In genomic region chr3:94494992-94495391, GRCh38 we compare ENCODE assay signal across 2 cellular contexts.
TF ChIP-seq lines count a peak whose summit lies in the region.

No MANE protein-coding gene starts in this region.

TF ChIP-seq in HEK293, 187 proteins besides CTCF, POLR2A, EP300 and RAD21 (continued from another document):
- TF ChIP-seq, protein P1, sequence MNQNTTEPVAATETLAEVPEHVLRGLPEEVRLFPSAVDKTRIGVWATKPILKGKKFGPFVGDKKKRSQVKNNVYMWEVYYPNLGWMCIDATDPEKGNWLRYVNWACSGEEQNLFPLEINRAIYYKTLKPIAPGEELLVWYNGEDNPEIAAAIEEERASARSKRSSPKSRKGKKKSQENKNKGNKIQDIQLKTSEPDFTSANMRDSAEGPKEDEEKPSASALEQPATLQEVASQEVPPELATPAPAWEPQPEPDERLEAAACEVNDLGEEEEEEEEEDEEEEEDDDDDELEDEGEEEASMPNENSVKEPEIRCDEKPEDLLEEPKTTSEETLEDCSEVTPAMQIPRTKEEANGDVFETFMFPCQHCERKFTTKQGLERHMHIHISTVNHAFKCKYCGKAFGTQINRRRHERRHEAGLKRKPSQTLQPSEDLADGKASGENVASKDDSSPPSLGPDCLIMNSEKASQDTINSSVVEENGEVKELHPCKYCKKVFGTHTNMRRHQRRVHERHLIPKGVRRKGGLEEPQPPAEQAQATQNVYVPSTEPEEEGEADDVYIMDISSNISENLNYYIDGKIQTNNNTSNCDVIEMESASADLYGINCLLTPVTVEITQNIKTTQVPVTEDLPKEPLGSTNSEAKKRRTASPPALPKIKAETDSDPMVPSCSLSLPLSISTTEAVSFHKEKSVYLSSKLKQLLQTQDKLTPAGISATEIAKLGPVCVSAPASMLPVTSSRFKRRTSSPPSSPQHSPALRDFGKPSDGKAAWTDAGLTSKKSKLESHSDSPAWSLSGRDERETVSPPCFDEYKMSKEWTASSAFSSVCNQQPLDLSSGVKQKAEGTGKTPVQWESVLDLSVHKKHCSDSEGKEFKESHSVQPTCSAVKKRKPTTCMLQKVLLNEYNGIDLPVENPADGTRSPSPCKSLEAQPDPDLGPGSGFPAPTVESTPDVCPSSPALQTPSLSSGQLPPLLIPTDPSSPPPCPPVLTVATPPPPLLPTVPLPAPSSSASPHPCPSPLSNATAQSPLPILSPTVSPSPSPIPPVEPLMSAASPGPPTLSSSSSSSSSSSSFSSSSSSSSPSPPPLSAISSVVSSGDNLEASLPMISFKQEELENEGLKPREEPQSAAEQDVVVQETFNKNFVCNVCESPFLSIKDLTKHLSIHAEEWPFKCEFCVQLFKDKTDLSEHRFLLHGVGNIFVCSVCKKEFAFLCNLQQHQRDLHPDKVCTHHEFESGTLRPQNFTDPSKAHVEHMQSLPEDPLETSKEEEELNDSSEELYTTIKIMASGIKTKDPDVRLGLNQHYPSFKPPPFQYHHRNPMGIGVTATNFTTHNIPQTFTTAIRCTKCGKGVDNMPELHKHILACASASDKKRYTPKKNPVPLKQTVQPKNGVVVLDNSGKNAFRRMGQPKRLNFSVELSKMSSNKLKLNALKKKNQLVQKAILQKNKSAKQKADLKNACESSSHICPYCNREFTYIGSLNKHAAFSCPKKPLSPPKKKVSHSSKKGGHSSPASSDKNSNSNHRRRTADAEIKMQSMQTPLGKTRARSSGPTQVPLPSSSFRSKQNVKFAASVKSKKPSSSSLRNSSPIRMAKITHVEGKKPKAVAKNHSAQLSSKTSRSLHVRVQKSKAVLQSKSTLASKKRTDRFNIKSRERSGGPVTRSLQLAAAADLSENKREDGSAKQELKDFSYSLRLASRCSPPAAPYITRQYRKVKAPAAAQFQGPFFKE (tag by site-specific recombination; IDR thresholded peaks at IDR 0.05; ENCODE audit: borderline replicate concordance): no peak
- TF ChIP-seq ZNF157 (tag by site-specific recombination; IDR thresholded peaks at IDR 0.05) (peak; percentile 52; the same call in 1 of the 2 replicates), ZNF404 (tag by site-specific recombination; IDR thresholded peaks at IDR 0.05) (no peak), ZNF394 (tag by site-specific recombination; IDR thresholded peaks at IDR 0.05; ENCODE audit: borderline replicate concordance) (no peak)

TF ChIP-seq in SK-N-SH treated with all-trans-retinoic acid at 6 μM for 48 hours, 23 proteins besides CTCF, POLR2A, EP300 and RAD21 (continued from another document):
- TF ChIP-seq CSRNP3 (CRISPR knock-in tag; IDR thresholded peaks at IDR 0.05) (peak; percentile 60; the same call in 1 of the 2 replicates), TCF4 (CRISPR knock-in tag; IDR thresholded peaks at IDR 0.05; ENCODE audit: borderline replicate concordance) (peak; percentile 76), ZFP3 (CRISPR knock-in tag; IDR thresholded peaks at IDR 0.05) (no peak)
TF ChIP-seq in SK-N-SH treated with all-trans-retinoic acid at 6 μM for 48 hours: peak in this region for 6.
